In genomic region chr22:30305906-30306628, GRCh38 we compare ENCODE assay signal across 8 cellular contexts. TPM values are rescaled to one million over a fixed set of nuclear protein-coding genes. Genes with fewer than 3 reads are reported as not detected.
DNase-seq lines count a peak whose midpoint lies in the region; ATAC-seq and TF ChIP-seq lines count a peak whose summit lies in the region.

No MANE protein-coding gene starts in this region.

- intact Hi-C loops in colonic mucosa (cut with DNase I) = no loop called here

- no peaks in the 10 kb centered on the region for H3K9me3 ChIP-seq in OCI-LY1 (ENCODE audit: low read length)
- no peaks in the 10 kb centered on the region for H3K9me3 ChIP-seq in colonic mucosa
- no peaks in the 10 kb centered on the region for H3K9me3 ChIP-seq in trophoblast cell (ENCODE audit: insufficient read depth, low read depth, low read length)
- no peaks in the 10 kb centered on the region for H3K9me3 ChIP-seq in neuronal stem cell (replicated peaks in 1 of 2; ENCODE audit: control insufficient read depth in 2 of 2, insufficient read depth in 1 of 2, low read depth in 1 of 2, low read length in 2 of 2)

- H3K4me2 ChIP-seq in OCI-LY1 (ENCODE audit: low read length) (peak overlapping the region; percentile 78), trophoblast cell (ENCODE audit: low read length) (no peak overlapping the region), neuronal stem cell (ENCODE audit: insufficient read depth, low read length, poor library complexity, severe bottlenecking) (no peak overlapping the region)

- DNase-seq in ELR (ENCODE audit: low read depth) = peak; percentile 45
- DNase-seq in colonic mucosa = peak; percentile 51
- no peak for DNase-seq in trophoblast cell
- DNase-seq in neuronal stem cell (ENCODE audit: low spot score) = no peak

- no peaks in the 10 kb centered on the region for H3K79me2 ChIP-seq in OCI-LY1 (ENCODE audit: insufficient read depth, low read length)
- H3K79me2 ChIP-seq in trophoblast cell (ENCODE audit: control insufficient read depth, insufficient read depth, low read length, poor library complexity) = peaks cover 25% of the 10 kb centered on the region

- no peaks in the 10 kb centered on the region for H4K20me1 ChIP-seq in OCI-LY1 (ENCODE audit: insufficient read depth, low read length)

- peaks cover 7% of the 10 kb centered on the region; the same call in 1 of the 2 replicates for H3K36me3 ChIP-seq in OCI-LY1 (ENCODE audit: insufficient read depth, low read length)
- no peaks in the 10 kb centered on the region for H3K36me3 ChIP-seq in colonic mucosa
- peaks cover 28 to 39% of the 10 kb centered on the region in 2 experiments for H3K36me3 ChIP-seq in trophoblast cell (ENCODE audit: control insufficient read depth in 1 of 2, insufficient read depth in 2 of 2, low read length in 2 of 2)
- no peaks in the 10 kb centered on the region for H3K36me3 ChIP-seq in neuronal stem cell (replicated peaks in 1 of 2; ENCODE audit: control insufficient read depth in 2 of 2, insufficient read depth in 2 of 2, low read length in 2 of 2)

- 0 out of 2 replicates have a peak, but pooled peaks cover 3% of the 10 kb centered on the region for H3F3A ChIP-seq in OCI-LY1 (ENCODE audit: insufficient read depth, low read length)

- peaks cover 95% of the 10 kb centered on the region for H3K4me1 ChIP-seq in OCI-LY1 (ENCODE audit: insufficient read depth, low read length, severe bottlenecking)
- peaks cover 62% of the 10 kb centered on the region for H3K4me1 ChIP-seq in colonic mucosa
- H3K4me1 ChIP-seq in trophoblast cell (ENCODE audit: control insufficient read depth in 1 of 2, insufficient read depth in 2 of 2, low read length in 2 of 2) = peaks cover 62 to 73% of the 10 kb centered on the region in 2 experiments
- H3K4me1 ChIP-seq in neuronal stem cell (ENCODE audit: control insufficient read depth in 2 of 2, insufficient read depth in 1 of 2, low read depth in 1 of 2, low read length in 2 of 2) = peaks cover 4 to 8% of the 10 kb centered on the region in 2 donors

- H2BK120ac ChIP-seq in trophoblast cell (ENCODE audit: insufficient read depth, low read length, poor library complexity) (peak overlapping the region; percentile 62), neuronal stem cell (ENCODE audit: low read depth, low read length) (no peak overlapping the region)

- peak overlapping the region; percentile 74 for H4K91ac ChIP-seq in trophoblast cell (ENCODE audit: low read depth, low read length)
- no peak overlapping the region for H4K91ac ChIP-seq in neuronal stem cell (ENCODE audit: low read depth, low read length, poor library complexity)

- H3K18ac ChIP-seq in trophoblast cell (ENCODE audit: low read length) (peak overlapping the region; percentile 88), neuronal stem cell (ENCODE audit: low read length) (no peak overlapping the region)

- H4K12ac ChIP-seq in trophoblast cell (ENCODE audit: low read depth, low read length) = no peak overlapping the region

- peak overlapping the region; percentile 79 for H3K9ac ChIP-seq in OCI-LY1 (ENCODE audit: low read length)
- peak overlapping the region; percentile 38 to 89 for H3K9ac ChIP-seq in colonic mucosa (ENCODE audit: low read depth in 2 of 2, low read length in 2 of 2)
- no peak overlapping the region for H3K9ac ChIP-seq in trophoblast cell (ENCODE audit: low read length)
- H3K9ac ChIP-seq in neuronal stem cell (ENCODE audit: low read depth, low read length, poor library complexity) = no peak overlapping the region

- peak overlapping the region; percentile 23 for H3K4ac ChIP-seq in trophoblast cell (ENCODE audit: low read depth, low read length)
- no peak overlapping the region for H3K4ac ChIP-seq in neuronal stem cell (ENCODE audit: low read length)

- H3K27ac ChIP-seq in OCI-LY1 (ENCODE audit: low read depth, low read length, poor library complexity, severe bottlenecking) = peak overlapping the region; percentile 99
- peak overlapping the region; percentile 67 for H3K27ac ChIP-seq in colonic mucosa
- peak overlapping the region; percentile 29 for H3K27ac ChIP-seq in trophoblast cell (ENCODE audit: low read depth, low read length)
- no peak overlapping the region for H3K27ac ChIP-seq in neuronal stem cell (replicated peaks; ENCODE audit: low read length)

- no peak overlapping the region for H3K23ac ChIP-seq in trophoblast cell (ENCODE audit: low read length)
- H3K23ac ChIP-seq in neuronal stem cell (ENCODE audit: low read depth, low read length, poor library complexity) = no peak overlapping the region

- H2BK15ac ChIP-seq in neuronal stem cell (ENCODE audit: low read length) = no peak overlapping the region

- TF ChIP-seq CTCF in OCI-LY1 (IDR thresholded peaks at IDR 0.05; ENCODE audit: low read length) = no peak
- TF ChIP-seq CTCF in colonic mucosa (IDR thresholded peaks at IDR 0.05) = no peak

- H2BK12ac ChIP-seq in trophoblast cell (ENCODE audit: low read length) (peak overlapping the region; percentile 72), neuronal stem cell (ENCODE audit: low read length) (no peak overlapping the region)

- H3K27me3 ChIP-seq in OCI-LY1 (ENCODE audit: insufficient read depth, low read length) = no peaks in the 10 kb centered on the region
- H3K27me3 ChIP-seq in colonic mucosa = no peaks in the 10 kb centered on the region
- H3K27me3 ChIP-seq in trophoblast cell (ENCODE audit: insufficient read depth, low read length) = no peaks in the 10 kb centered on the region
- H3K27me3 ChIP-seq in neuronal stem cell (ENCODE audit: control insufficient read depth in 3 of 3, insufficient read depth in 3 of 3, low read depth in 1 of 3, low read length in 3 of 3) = no peaks in the 10 kb centered on the region

- H3K4me3 ChIP-seq in OCI-LY1 (ENCODE audit: low read depth, low read length, poor library complexity, severe bottlenecking) (peak overlapping the region; percentile 50), colonic mucosa (no peak overlapping the region), trophoblast cell (ENCODE audit: low read depth, low read length) (no peak overlapping the region), neuronal stem cell (ENCODE audit: low read length in 2 of 2) (no peak overlapping the region)

- no peaks in the 10 kb centered on the region for H3K9me2 ChIP-seq in OCI-LY1 (ENCODE audit: low read depth, low read length)

- WGBS in trophoblast cell (ENCODE audit: extremely low coverage, insufficient coverage, insufficient read length) = no CpG with 5 or more reads among the region's 3 CpGs
- WGBS in neuronal stem cell (ENCODE audit: extremely low coverage in 2 of 2, insufficient read length in 2 of 2, insufficient replicate concordance in 1 of 2), 2 donors = no CpG with 5 or more reads among the region's 3 CpGs

- H2AFZ ChIP-seq in OCI-LY1 (ENCODE audit: low read length) = no peak overlapping the region
- H2AFZ ChIP-seq in trophoblast cell (ENCODE audit: insufficient read depth, low read length, poor library complexity) = peak overlapping the region; percentile 30
- H2AFZ ChIP-seq in neuronal stem cell (ENCODE audit: low read length) = no peak overlapping the region

- H4K8ac ChIP-seq in trophoblast cell (ENCODE audit: low read depth, low read length) (peak overlapping the region; percentile 54), neuronal stem cell (ENCODE audit: low read depth, low read length) (no peak overlapping the region)

- no peak for ATAC-seq in HG02973 (IDR thresholded peaks at IDR 0.05; ENCODE audit: unreplicated experiment)
- ATAC-seq in HG02981 (IDR thresholded peaks at IDR 0.05; ENCODE audit: unreplicated experiment) = no peak
- ATAC-seq in GM19397 (IDR thresholded peaks at IDR 0.05; ENCODE audit: unreplicated experiment) = no peak

- H2AK5ac ChIP-seq in trophoblast cell (ENCODE audit: low read length) = peak overlapping the region; percentile 75
- H2AK5ac ChIP-seq in neuronal stem cell (ENCODE audit: low read depth, low read length) = no peak overlapping the region

- peaks cover 31% of the 10 kb centered on the region for H3K79me1 ChIP-seq in trophoblast cell (ENCODE audit: low read length)
- H3K79me1 ChIP-seq in neuronal stem cell (ENCODE audit: low read depth, low read length) = no peaks in the 10 kb centered on the region

- peak overlapping the region; percentile 38 for H2BK5ac ChIP-seq in trophoblast cell (ENCODE audit: low read depth, low read length, poor library complexity)
- no peak overlapping the region for H2BK5ac ChIP-seq in neuronal stem cell (ENCODE audit: low read length)

- peak overlapping the region; percentile 54 for H3K14ac ChIP-seq in trophoblast cell (ENCODE audit: low read length)
- no peak overlapping the region for H3K14ac ChIP-seq in neuronal stem cell (ENCODE audit: low read length)

RNA-seq across cellular contexts. Expression of gene CASTOR1, which starts 16.8 kb away (rescaled TPM):
- total RNA-seq in colonic mucosa = 1 to 10 TPM; 4.5 to 5.0 TPM
- polyA plus RNA-seq in trophoblast cell (2013) = 41.1 and 44.2 TPM in 2 replicates
- 13.2 TPM for polyA plus RNA-seq in neuronal stem cell (2013, experiment 1 of 2)
- polyA plus RNA-seq in neuronal stem cell (2013, experiment 2 of 2) = 14.0 TPM

RNA-seq across cellular contexts. Expression of gene TBC1D10A, which starts 20.7 kb away (rescaled TPM):
- total RNA-seq in colonic mucosa = 10 to 100 TPM; 34.3 to 35.8 TPM
- polyA plus RNA-seq in trophoblast cell (2013) = 43.9 and 46.1 TPM in 2 replicates
- 4.9 TPM for polyA plus RNA-seq in neuronal stem cell (2013, experiment 1 of 2)
- polyA plus RNA-seq in neuronal stem cell (2013, experiment 2 of 2) = 4.8 TPM

RNA-seq across cellular contexts. Expression of gene OSM, which starts 39.4 kb away (rescaled TPM):
- under 1 TPM; 0.21 to 0.44 TPM for total RNA-seq in colonic mucosa
- polyA plus RNA-seq in trophoblast cell (2013) = 0.19 and 0.25 TPM in 2 replicates
- 0.01 TPM for polyA plus RNA-seq in neuronal stem cell (2013, experiment 1 of 2)
- polyA plus RNA-seq in neuronal stem cell (2013, experiment 2 of 2) = 0.04 TPM

RNA-seq across cellular contexts. Expression of gene SF3A1, which starts 50.6 kb away (rescaled TPM):
- 100 to 1,000 TPM; 151 to 194 TPM for total RNA-seq in colonic mucosa
- polyA plus RNA-seq in trophoblast cell (2013) = 188 and 193 TPM in 2 replicates
- 131 TPM for polyA plus RNA-seq in neuronal stem cell (2013, experiment 1 of 2)
- polyA plus RNA-seq in neuronal stem cell (2013, experiment 2 of 2) = 132 TPM

RNA-seq across cellular contexts. Expression of gene CCDC157, which starts 50.7 kb away (rescaled TPM):
- 1 to 10 TPM; 1.1 to 1.6 TPM for total RNA-seq in colonic mucosa
- polyA plus RNA-seq in trophoblast cell (2013) = 1.8 and 2.1 TPM in 2 replicates
- polyA plus RNA-seq in neuronal stem cell (2013, experiment 1 of 2) = 4.8 TPM
- polyA plus RNA-seq in neuronal stem cell (2013, experiment 2 of 2) = 4.9 TPM

Comparison
In these comparisons a context has a peak if more than half of its experiments do, and no peak if none do; other contexts are left out.
1. DNase-seq: peak in ELR (single experiment) and colonic mucosa (single experiment); none in trophoblast cell (0 of 2) and neuronal stem cell (single experiment).
2. H3K9ac ChIP-seq: peak in OCI-LY1 (single experiment) and colonic mucosa (2 of 2); none in trophoblast cell (single experiment) and neuronal stem cell (single experiment).